Comparison of ENCODE assay signal across 21 cellular contexts in the genomic region with DNA sequence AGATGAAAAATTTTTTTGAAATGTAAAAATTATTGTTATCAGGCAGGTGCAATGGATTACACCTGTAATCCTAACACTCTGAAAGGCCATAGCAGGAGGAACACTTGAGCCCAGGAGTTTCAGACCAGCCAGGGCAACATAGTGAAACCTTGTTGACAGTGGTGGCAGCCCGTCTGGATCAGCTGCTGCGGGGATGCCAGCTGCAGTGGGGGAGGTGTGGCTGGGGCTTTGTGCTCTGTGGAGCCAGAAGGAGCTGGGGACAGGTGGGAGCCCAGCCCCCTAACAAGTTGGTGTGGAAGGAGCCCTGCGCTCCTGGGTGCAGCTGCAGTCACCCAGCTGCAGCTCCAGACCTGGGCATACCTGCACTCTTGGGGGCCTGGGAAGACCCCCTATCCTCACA.
A peak's percentile ranks its signal among the peaks of the same experiment; 100 is the strongest.
DNase-seq lines count a peak whose midpoint lies in the region; ATAC-seq and TF ChIP-seq lines count a peak whose summit lies in the region.
"Had no signal": no experiment of that assay in that cellular context is flagged by ENCODE, and none has a peak within 500 bp of the region (broad histone marks: within the 10 kb centered on the region; RNA-seq: fewer than 3 reads in every experiment).

No MANE protein-coding gene starts in this region.

- H3K36me3 Mint-ChIP-seq in stimulated activated memory B cell treated with anti-CD40 and anti-IgM and Interleukin-4, amounts not matched to agents 10 μg/mL and 1 μg/mL and 100 μg/mL, for 72 hours, result no peaks in the 10 kb centered on the region
- H3K36me3 Mint-ChIP-seq: activated naive CD4-positive, alpha-beta T cell treated with anti-CD3 and anti-CD28 coated beads, Interleukin-2, amount 50 U/mL, for 24 hours; memory B cell; natural killer cell had no signal

- no peaks in the 10 kb centered on the region for H3K36me3 ChIP-seq in lower lobe of right lung

- H3K4me3 ChIP-seq in lower lobe of right lung, result no peak overlapping the region
- H3K4me3 ChIP-seq: hepatocyte had no signal

- H3K9me3 ChIP-seq in lower lobe of right lung, result no peaks in the 10 kb centered on the region

- no peaks in the 10 kb centered on the region for H3K4me1 ChIP-seq in lower lobe of right lung

- no peaks in the 10 kb centered on the region for H3K27me3 Mint-ChIP-seq in stimulated activated memory B cell treated with anti-CD40 and anti-IgM and Interleukin-4, amounts not matched to agents 10 μg/mL and 1 μg/mL and 100 μg/mL, for 72 hours
- H3K27me3 Mint-ChIP-seq: activated naive CD4-positive, alpha-beta T cell treated with anti-CD3 and anti-CD28 coated beads, Interleukin-2, amount 50 U/mL, for 24 hours; CD4-positive, alpha-beta T cell had no signal

- no peaks in the 10 kb centered on the region for H3K9me3 Mint-ChIP-seq in stimulated activated memory B cell treated with anti-CD40 and anti-IgM and Interleukin-4, amounts not matched to agents 10 μg/mL and 1 μg/mL and 100 μg/mL, for 72 hours
- H3K9me3 Mint-ChIP-seq: activated naive CD4-positive, alpha-beta T cell treated with anti-CD3 and anti-CD28 coated beads, Interleukin-2, amount 50 U/mL, for 24 hours; memory B cell; T-helper 1 cell treated with Interleukin-12 subunit alpha and Interleukin-12 subunit beta and Interleukin-4 antibody, amounts not matched to agents 30 μg/mL and 1 μg/mL, for 36 hours had no signal

- intact Hi-C loops in lower lobe of right lung (cut with DNase I), result no loop called here

- DNase-seq in NCI-H82 (lab: John Stamatoyannopoulos, UW) (peak; percentile 78), NCI-H82 treated with DMSO at 0.1 percent for 48 hours (lab: John Stamatoyannopoulos, UW; ENCODE audit: unreplicated experiment) (no peak), NCI-H187 treated with DMSO at 0.1 percent for 48 hours (lab: John Stamatoyannopoulos, UW) (peak; percentile 20), NCI-H774 (lab: John Stamatoyannopoulos, UW) (peak; percentile 73), NCI-H128 (lab: John Stamatoyannopoulos, UW; ENCODE audit: unreplicated experiment) (no peak), lower lobe of right lung (no peak)
- DNase-seq: activated CD4-positive, alpha-beta T cell treated with anti-CD3 and anti-CD28 coated beads, Interleukin-2, amount 50 U/mL, for 48 hours; activated T-cell treated with anti-CD3 and anti-CD28 coated beads, Interleukin-2, amount 50 U/mL, for 1 hour; CD4-positive, alpha-beta T cell; H7; KBM-7; natural killer cell; NCI-H1048; OCI-M1; stimulated activated CD4-positive, alpha-beta T cell treated with anti-CD3 and anti-CD28 coated beads, Interleukin-2, amount 100 ng/mL, for 24 hours had no signal

- TF ChIP-seq CTCF in lower lobe of right lung (IDR thresholded peaks at IDR 0.05), result no peak

- H3K4me1 Mint-ChIP-seq in stimulated activated memory B cell treated with anti-CD40 and anti-IgM and Interleukin-4, amounts not matched to agents 10 μg/mL and 1 μg/mL and 100 μg/mL, for 72 hours, result no peaks in the 10 kb centered on the region
- H3K4me1 Mint-ChIP-seq: activated naive CD4-positive, alpha-beta T cell treated with anti-CD3 and anti-CD28 coated beads, Interleukin-2, amount 50 U/mL, for 24 hours; memory B cell; natural killer cell had no signal

- H3K27ac ChIP-seq in lower lobe of right lung, result no peak overlapping the region
- H3K27ac ChIP-seq: hepatocyte had no signal

- peak; percentile 31 for ATAC-seq in stimulated activated memory B cell treated with anti-CD40 and anti-IgM and Interleukin-4, amounts not matched to agents 10 μg/mL and 1 μg/mL and 100 μg/mL, for 72 hours
- no peak for ATAC-seq in lower lobe of right lung
- ATAC-seq in HG03565 (IDR thresholded peaks at IDR 0.05; ENCODE audit: unreplicated experiment), result no peak
- ATAC-seq: natural killer cell had no signal

- no peak overlapping the region for H3K4me3 Mint-ChIP-seq in stimulated activated memory B cell treated with anti-CD40 and anti-IgM and Interleukin-4, amounts not matched to agents 10 μg/mL and 1 μg/mL and 100 μg/mL, for 72 hours
- H3K4me3 Mint-ChIP-seq: activated naive CD4-positive, alpha-beta T cell treated with anti-CD3 and anti-CD28 coated beads, Interleukin-2, amount 50 U/mL, for 24 hours; CD4-positive, alpha-beta T cell; memory B cell; natural killer cell; T-helper 1 cell treated with Interleukin-12 subunit alpha and Interleukin-12 subunit beta and Interleukin-4 antibody, amounts not matched to agents 30 μg/mL and 1 μg/mL, for 36 hours had no signal

- no peaks in the 10 kb centered on the region for H3K27me3 ChIP-seq in lower lobe of right lung (ENCODE audit: low read depth)
- H3K27me3 ChIP-seq: hepatocyte had no signal

- H3K27ac Mint-ChIP-seq in stimulated activated memory B cell treated with anti-CD40 and anti-IgM and Interleukin-4, amounts not matched to agents 10 μg/mL and 1 μg/mL and 100 μg/mL, for 72 hours, result no peak overlapping the region
- H3K27ac Mint-ChIP-seq: activated naive CD4-positive, alpha-beta T cell treated with anti-CD3 and anti-CD28 coated beads, Interleukin-2, amount 50 U/mL, for 24 hours; CD4-positive, alpha-beta T cell; memory B cell; natural killer cell; T-helper 1 cell treated with Interleukin-12 subunit alpha and Interleukin-12 subunit beta and Interleukin-4 antibody, amounts not matched to agents 30 μg/mL and 1 μg/mL, for 36 hours had no signal

Comparison
In these comparisons a context has a peak if more than half of its experiments do, and no peak if none do; other contexts are left out.
1. DNase-seq: peak in NCI-H82 (single experiment), NCI-H187 treated with DMSO at 0.1 percent for 48 hours (single experiment) and NCI-H774 (single experiment); none in NCI-H82 treated with DMSO at 0.1 percent for 48 hours (single experiment), NCI-H128 (single experiment) and lower lobe of right lung (single experiment).